ENCODE assay signal across 14 cellular contexts in the genomic region with DNA sequence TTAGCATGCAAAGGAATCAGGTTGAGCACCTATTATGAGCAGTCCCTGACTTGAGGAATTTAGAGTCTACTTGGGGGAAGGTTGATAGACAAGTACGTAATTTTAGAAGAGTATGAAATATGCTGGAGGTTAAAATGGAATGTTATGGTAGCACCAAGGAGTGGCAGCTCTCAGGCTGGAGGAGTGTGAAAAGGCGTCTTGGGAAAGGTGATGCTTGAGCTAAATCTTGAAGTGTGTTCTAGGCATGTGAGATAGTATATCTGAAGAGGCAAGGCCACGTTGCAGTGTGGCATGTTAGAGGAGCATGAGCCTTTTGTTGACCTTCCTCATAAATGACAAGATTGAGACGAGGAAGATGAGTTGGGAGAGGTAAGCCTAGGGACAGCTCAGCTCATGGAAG. TPM values are rescaled to one million over a fixed set of nuclear protein-coding genes. Genes with fewer than 3 reads are reported as not detected.
DNase-seq lines count a peak whose midpoint lies in the region; ATAC-seq and TF ChIP-seq lines count a peak whose summit lies in the region.
"Had no signal": no experiment of that assay in that cellular context is flagged by ENCODE, and none has a peak within 500 bp of the region (broad histone marks: within the 10 kb centered on the region; RNA-seq: fewer than 3 reads in every experiment).

No MANE protein-coding gene starts in this region.

- no peaks in the 10 kb centered on the region for H3K27me3 ChIP-seq in MM.1S (replicated peaks; ENCODE audit: insufficient read depth, low read length)
- no peaks in the 10 kb centered on the region for H3K27me3 ChIP-seq in parathyroid adenoma (ENCODE audit: control insufficient read depth, insufficient read depth, low read length)
- H3K27me3 ChIP-seq: BLaER1 treated with 17β-estradiol and CSF1 and Interleukin-3, amounts not matched to agents 10 nM and 100 nM had no signal

- peaks cover 13% of the 10 kb centered on the region for H3K27me3 Mint-ChIP-seq in Calu3 (ENCODE audit: unreplicated experiment)

- H3K9me3 Mint-ChIP-seq in Calu3 (ENCODE audit: low read depth, unreplicated experiment) = peaks cover 2% of the 10 kb centered on the region
- H3K9me3 Mint-ChIP-seq: CD8-positive, alpha-beta T cell had no signal

- H3K36me3 ChIP-seq in MM.1S (replicated peaks; ENCODE audit: insufficient read depth, low read length) = no peaks in the 10 kb centered on the region
- H3K36me3 ChIP-seq in SK-N-MC (ENCODE audit: insufficient read depth, low read length) = no peaks in the 10 kb centered on the region
- H3K36me3 ChIP-seq in parathyroid adenoma (ENCODE audit: control insufficient read depth, insufficient read depth, low read length) = no peaks in the 10 kb centered on the region
- H3K36me3 ChIP-seq: HAP-1 had no signal

- peak overlapping the region; percentile 8; the same call in 1 of the 2 replicates for H3K4me2 ChIP-seq in MM.1S (ENCODE audit: low read depth, low read length)
- peak overlapping the region; percentile 64 for H3K4me2 ChIP-seq in parathyroid adenoma (ENCODE audit: low read length)

- H3K36me3 Mint-ChIP-seq in Calu3 (ENCODE audit: insufficient read depth, unreplicated experiment) = no peaks in the 10 kb centered on the region
- H3K36me3 Mint-ChIP-seq: CD8-positive, alpha-beta T cell had no signal

- BruUV-seq in Calu3 (replicated peaks; lab: Mats Ljungman, UMichigan) = no TSS peak

- no peaks in the 10 kb centered on the region for H3K79me2 ChIP-seq in MM.1S (ENCODE audit: low read length)
- peaks cover 32% of the 10 kb centered on the region for H3K79me2 ChIP-seq in parathyroid adenoma

- H3K4me1 Mint-ChIP-seq in Calu3 (ENCODE audit: low read depth, unreplicated experiment) = no peaks in the 10 kb centered on the region
- H3K4me1 Mint-ChIP-seq: B cell had no signal

- H3K27ac Mint-ChIP-seq in Calu3 (ENCODE audit: unreplicated experiment) = no peak overlapping the region
- H3K27ac Mint-ChIP-seq: B cell; CD8-positive, alpha-beta T cell had no signal

- H3F3A ChIP-seq in MM.1S (ENCODE audit: insufficient read depth, low read length) = peaks cover 5% of the 10 kb centered on the region; the same call in 1 of the 2 replicates

- H3K9me3 ChIP-seq in MM.1S (replicated peaks; ENCODE audit: insufficient read depth, low read length) (no peaks in the 10 kb centered on the region), SK-N-MC (ENCODE audit: low read depth, low read length) (no peaks in the 10 kb centered on the region), parathyroid adenoma (ENCODE audit: control insufficient read depth, low read length) (no peaks in the 10 kb centered on the region)
- H3K9me3 ChIP-seq: HAP-1 had no signal

- CTCF ChIA-PET in Calu3 (lab: Charles Lee) = no interaction called here

- ATAC-seq in left ventricle myocardium superior (peak; percentile 7), omental fat pad (ENCODE audit: low FRiP score) (no peak)
- ATAC-seq: CD8-positive, alpha-beta T cell had no signal

- intact Hi-C loops in left ventricle myocardium superior (cut with micrococcal nuclease) (no loop called here), cardiac septum (cut with DNase I) (no loop called here), Calu3 (cut with micrococcal nuclease; ENCODE audit: unreplicated experiment) (no loop called here)

- no peak overlapping the region for H3K4me3 Mint-ChIP-seq in Calu3 (ENCODE audit: low read depth, unreplicated experiment)
- H3K4me3 Mint-ChIP-seq: B cell; CD8-positive, alpha-beta T cell had no signal

- no peaks in the 10 kb centered on the region for H4K20me1 ChIP-seq in MM.1S (ENCODE audit: insufficient read depth, low read length)
- H4K20me1 ChIP-seq: BLaER1 treated with 17β-estradiol and CSF1 and Interleukin-3, amounts not matched to agents 10 nM and 100 nM had no signal

- TF ChIP-seq CTCF in MM.1S (IDR thresholded peaks at IDR 0.05; ENCODE audit: low read length) (no peak), parathyroid adenoma (IDR thresholded peaks at IDR 0.05) (no peak), omental fat pad (IDR thresholded peaks at IDR 0.05) (no peak), Calu3 (IDR thresholded peaks at IDR 0.05; ENCODE audit: unreplicated experiment) (no peak), coronary artery (IDR thresholded peaks at IDR 0.05) (no peak)

- H3K9ac ChIP-seq in MM.1S (ENCODE audit: low read length) = no peak overlapping the region
- no peak overlapping the region for H3K9ac ChIP-seq in SK-N-MC (ENCODE audit: insufficient read length)
- H3K9ac ChIP-seq in parathyroid adenoma = no peak overlapping the region
- H3K9ac ChIP-seq: BLaER1 treated with 17β-estradiol and CSF1 and Interleukin-3, amounts not matched to agents 10 nM and 100 nM had no signal

- DNase-seq in left ventricle myocardium superior (no peak), cardiac septum (ENCODE audit: low spot score) (no peak), MM.1S (no peak), SK-N-MC (ENCODE audit: low read depth, low spot score) (no peak), omental fat pad (ENCODE audit: low spot score) (no peak), Calu3 (no peak), coronary artery (ENCODE audit: low spot score) (no peak)
- DNase-seq: CD8-positive, alpha-beta T cell; DMS 273 treated with DMSO at 0.1 percent for 48 hours; DMS53 had no signal

- no peak overlapping the region for H3K27ac ChIP-seq in MM.1S (ENCODE audit: low read length)
- peak overlapping the region; percentile 92 for H3K27ac ChIP-seq in SK-N-MC
- H3K27ac ChIP-seq in parathyroid adenoma = peak overlapping the region; percentile 87
- H3K27ac ChIP-seq in coronary artery = no peak overlapping the region

- H3K9me2 ChIP-seq in MM.1S (replicated peaks; ENCODE audit: insufficient read depth, low read length) = no peaks in the 10 kb centered on the region

- no peak overlapping the region for H3K4me3 ChIP-seq in MM.1S (ENCODE audit: low read length)
- H3K4me3 ChIP-seq in SK-N-MC = peak overlapping the region; percentile 31
- peak overlapping the region; percentile 15 for H3K4me3 ChIP-seq in parathyroid adenoma (ENCODE audit: low read depth, low read length)
- H3K4me3 ChIP-seq in coronary artery = no peak overlapping the region
- H3K4me3 ChIP-seq: BLaER1 treated with 17β-estradiol and CSF1 and Interleukin-3, amounts not matched to agents 10 nM and 100 nM; HAP-1 had no signal

- H2AFZ ChIP-seq in MM.1S (ENCODE audit: low read length) = no peak overlapping the region
- no peak overlapping the region for H2AFZ ChIP-seq in parathyroid adenoma

- H3K4me1 ChIP-seq in MM.1S (ENCODE audit: low read length) = peaks cover 14% of the 10 kb centered on the region
- peaks cover 51% of the 10 kb centered on the region for H3K4me1 ChIP-seq in parathyroid adenoma
- H3K4me1 ChIP-seq: HAP-1 had no signal

RNA-seq across cellular contexts. Expression of gene ADAM23, which starts 39.3 kb away (rescaled TPM):
- total RNA-seq in left ventricle myocardium superior = 68.8 TPM
- 78.7 TPM for total RNA-seq in cardiac septum
- 1 to 10 TPM in 2 of 4 donors, under 1 TPM in 2; 0.37 to 4.6 (median 2.2) TPM for total RNA-seq in omental fat pad
- total RNA-seq in Calu3 (2022) = 6.1 and 6.8 TPM in 2 replicates

Comparison
In these comparisons a context has a peak if more than half of its experiments do, and no peak if none do; other contexts are left out.
1. H3K27ac ChIP-seq: peak in SK-N-MC (single experiment) and parathyroid adenoma (single experiment); none in MM.1S (single experiment) and coronary artery (0 of 2).
2. H3K4me3 ChIP-seq: peak in SK-N-MC (single experiment) and parathyroid adenoma (single experiment); none in MM.1S (single experiment) and coronary artery (single experiment).